19 cellular contexts compared by ENCODE assay signal in genomic region chrX:4844376-4844775, GRCh38.
DNase-seq lines count a peak whose midpoint lies in the region; TF ChIP-seq lines count a peak whose summit lies in the region.
"Had no signal": no experiment of that assay in that cellular context is flagged by ENCODE, and none has a peak within 500 bp of the region (broad histone marks: within the 10 kb centered on the region; RNA-seq: fewer than 3 reads in every experiment).

No MANE protein-coding gene starts in this region.

- no peak for TF ChIP-seq POLR2A in stomach (IDR thresholded peaks at IDR 0.05)

- peak overlapping the region; percentile 28 for H3K27ac ChIP-seq in PC-9
- H3K27ac ChIP-seq in stomach: no peak overlapping the region
- H3K27ac ChIP-seq: KMS-11, Peyer's patch, SJSA1 had no signal

- H3K9me3 ChIP-seq in PC-9 (ENCODE audit: insufficient read depth, low read depth) (no peaks in the 10 kb centered on the region; the same call in 1 of the 2 replicates), stomach (peaks cover 0 to 4% (median 0%) of the 10 kb centered on the region in 4 donors)
- H3K9me3 ChIP-seq: Peyer's patch, SJSA1 had no signal

- intact Hi-C loops in PC-9 (cut with micrococcal nuclease; ENCODE audit: unreplicated experiment) (loop anchor here (1.0 kb wide), 1 partner anchor 13 kb away; no protein-coding TSS in a partner anchor), stomach (cut with DNase I; ENCODE audit: low total_unique reads) (no loop called here)

- DNase-seq in HT-29 (ENCODE audit: low spot score) (peak; percentile 1), PC-9 (peak; percentile 45 to 88), islet precursor cell (peak; percentile 50), stomach (peak; percentile 27), NCI-H2107 (lab: John Stamatoyannopoulos, UW) (no peak), HCEC 1CT (no peak), NCI-H2171 (lab: John Stamatoyannopoulos, UW) (no peak)
- DNase-seq: CD4-positive, CD25-positive, alpha-beta regulatory T cell; COR-L47; DND-41; NCI-H1105; NCI-H146; NCI-H2081; NCI-H446 treated with DMSO at 0.1 percent for 48 hours; NCI-H69; Peyer's patch had no signal

- POLR2A ChIA-PET in PC-9 (lab: Charles Lee; ENCODE audit: unreplicated experiment): no interaction called here

- no peak for TF ChIP-seq CTCF in PC-9 (conservative IDR thresholded peaks at IDR 0.05)
- no peak for TF ChIP-seq CTCF in stomach (IDR thresholded peaks at IDR 0.05)

- H3F3A ChIP-seq in PC-9 (ENCODE audit: insufficient read depth, low read depth): peaks cover 6% of the 10 kb centered on the region; the same call in 1 of the 2 replicates

- peak overlapping the region; percentile 29 for H3K4me2 ChIP-seq in PC-9
- H3K4me2 ChIP-seq: GM23338, KMS-11 had no signal

- H4K20me1 ChIP-seq in PC-9 (ENCODE audit: insufficient read depth): no peaks in the 10 kb centered on the region

- no peaks in the 10 kb centered on the region for H3K79me2 ChIP-seq in PC-9 (ENCODE audit: low read depth)

- H3K4me3 ChIP-seq in PC-9 (no peak overlapping the region), stomach (no peak overlapping the region)
- H3K4me3 ChIP-seq: GM23338, Peyer's patch, SJSA1 had no signal

- H3K27me3 ChIP-seq in PC-9 (ENCODE audit: insufficient read depth, low read depth) (no peaks in the 10 kb centered on the region), stomach (no peaks in the 10 kb centered on the region)
- H3K27me3 ChIP-seq: Peyer's patch, SJSA1 had no signal

- H3K36me3 ChIP-seq in PC-9 (ENCODE audit: low read depth) (no peaks in the 10 kb centered on the region), stomach (no peaks in the 10 kb centered on the region)
- H3K36me3 ChIP-seq: Peyer's patch, SJSA1 had no signal

- no peak for TF ChIP-seq EP300 in stomach (IDR thresholded peaks at IDR 0.05)

- CTCF ChIA-PET in PC-9 (lab: Charles Lee): no interaction called here

- H3K4me1 ChIP-seq in PC-9 (replicated peaks; ENCODE audit: insufficient read depth) (peaks cover 18% of the 10 kb centered on the region), stomach (no peaks in the 10 kb centered on the region)
- H3K4me1 ChIP-seq: Peyer's patch, SJSA1 had no signal

- no peaks in the 10 kb centered on the region for H3K9me2 ChIP-seq in PC-9 (ENCODE audit: insufficient read depth)

- no TSS peak for BruUV-seq in PC-9 (replicated peaks; lab: Mats Ljungman, UMichigan)

- no peak overlapping the region for H2AFZ ChIP-seq in PC-9
- H2AFZ ChIP-seq: GM23338 had no signal

- WGBS in stomach, 5 donors: 45 to 83% (median 60%) methylated on average over 4 of the region's 4 CpGs

Comparison
In these comparisons a context has a peak if more than half of its experiments do, and no peak if none do; other contexts are left out.
1. DNase-seq: peak in HT-29 (single experiment), PC-9 (2 of 2), islet precursor cell (single experiment) and stomach (single experiment); none in NCI-H2107 (single experiment), HCEC 1CT (single experiment) and NCI-H2171 (single experiment).